Comparison of ENCODE assay signal across 38 cellular contexts in genomic region chr3:42355612-42356011, GRCh38. TPM values are rescaled to one million over a fixed set of nuclear protein-coding genes. Genes with fewer than 3 reads are reported as not detected.
"Had no signal": no experiment of that assay in that cellular context is flagged by ENCODE, and none has a peak within 500 bp of the region (broad histone marks: within the 10 kb centered on the region; RNA-seq: fewer than 3 reads in every experiment).

No MANE protein-coding gene starts in this region.

- H3K4me3 ChIP-seq: MG63 had no signal

- H3K27me3 ChIP-seq: MG63 had no signal

- DNase-seq: Karpas-422, Kasumi-1, MG63, MM.1S, MV-4-11, NCI-H1048, NCI-H1092, NCI-H1092 treated with DMSO at 0.1 percent for 48 hours, NCI-H1105, NCI-H1105 treated with DMSO at 0.1 percent for 48 hours, NCI-H1417, NCI-H1417 treated with DMSO at 0.1 percent for 48 hours, NCI-H1436, NCI-H1436 treated with DMSO at 0.1 percent for 48 hours, NCI-H146, NCI-H1694, NCI-H1694 treated with DMSO at 0.1 percent for 48 hours, NCI-H187, NCI-H187 treated with DMSO at 0.1 percent for 48 hours, NCI-H1930, NCI-H2029, NCI-H2029 treated with DMSO at 0.1 percent for 48 hours, NCI-H2081, NCI-H2081 treated with DMSO at 0.1 percent for 48 hours, NCI-H2107, NCI-H2171, NCI-H2171 treated with DMSO at 0.1 percent for 48 hours, NCI-H2227 treated with DMSO at 0.1 percent for 48 hours, NCI-H226, NCI-H345, NCI-H446, NCI-H446 treated with DMSO at 0.1 percent for 48 hours, NCI-H510A, NCI-H510A treated with DMSO at 0.1 percent for 48 hours had no signal

- H3K9me3 ChIP-seq: MG63 had no signal

- H3K36me3 ChIP-seq: MG63 had no signal

RNA-seq across cellular contexts. Expression of gene LYZL4, which starts 54.8 kb away (rescaled TPM):
- total RNA-seq: LHCN-M2, M059J, MCF 10A, NCI-H460 had no signal
